ENCODE assay signal across 20 cellular contexts in the genomic region with DNA sequence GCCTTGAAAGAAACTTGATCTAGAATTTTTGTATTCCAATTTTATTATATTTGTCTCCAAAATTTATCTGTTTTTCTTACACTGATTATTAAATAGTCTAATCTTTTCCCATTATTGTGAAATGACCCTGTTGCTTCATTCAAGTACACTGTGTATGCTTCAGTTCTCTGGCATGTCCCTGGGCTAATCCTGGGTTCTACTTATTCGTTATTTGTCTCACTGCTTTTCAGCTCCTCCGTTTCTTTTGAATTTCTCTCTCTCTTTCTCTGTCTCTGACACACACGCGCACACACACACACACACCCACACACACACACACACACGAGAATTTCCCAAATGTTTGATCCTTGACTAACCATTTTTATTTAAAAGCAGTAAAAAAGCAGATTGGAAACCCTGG.
DNase-seq lines count a peak whose midpoint lies in the region; ATAC-seq and TF ChIP-seq lines count a peak whose summit lies in the region.
"Had no signal": no experiment of that assay in that cellular context is flagged by ENCODE, and none has a peak within 500 bp of the region (broad histone marks: within the 10 kb centered on the region; RNA-seq: fewer than 3 reads in every experiment).

No MANE protein-coding gene starts in this region.

- 44 to 51% (median 49%) methylated on average over 5 of the region's 5 CpGs for WGBS in adrenal gland, 4 donors
- no CpG with 5 or more reads among the region's 5 CpGs for WGBS in neuronal stem cell (ENCODE audit: extremely low coverage in 2 of 2, insufficient read length in 2 of 2, insufficient replicate concordance in 1 of 2), 2 donors

- TF ChIP-seq CTCF in adrenal gland (IDR thresholded peaks at IDR 0.05) (no peak), foreskin fibroblast (IDR thresholded peaks at IDR 0.05; ENCODE audit: low read depth, low read length) (no peak)

- no peak overlapping the region for H4K91ac ChIP-seq in neuronal stem cell (ENCODE audit: low read depth, low read length, poor library complexity)

- no peak overlapping the region for H2BK120ac ChIP-seq in neuronal stem cell (ENCODE audit: low read depth, low read length)

- 0 out of 2 replicates have a peak overlapping the region, but pooled peaks have one; percentile 38 for H3K27ac ChIP-seq in BLaER1
- no peak overlapping the region for H3K27ac ChIP-seq in adrenal gland
- H3K27ac ChIP-seq in neuronal stem cell (replicated peaks; ENCODE audit: low read length) = no peak overlapping the region
- H3K27ac ChIP-seq: C4-2B, GM23248, KMS-11, SJCRH30 had no signal

- H3K9ac ChIP-seq in BLaER1 = no peak overlapping the region
- no peak overlapping the region for H3K9ac ChIP-seq in neuronal stem cell (ENCODE audit: low read depth, low read length, poor library complexity)
- H3K9ac ChIP-seq: GM23248, KMS-11 had no signal

- ATAC-seq in left lobe of liver (peak; percentile 69), GM19324 (IDR thresholded peaks at IDR 0.05; ENCODE audit: low FRiP score, unreplicated experiment) (no peak), GM19397 (IDR thresholded peaks at IDR 0.05; ENCODE audit: unreplicated experiment) (no peak)
- ATAC-seq: PC-3 had no signal

- DNase-seq in adrenal gland (peak in 5 of 7 donors; percentile 9 to 52 (median 21)), foreskin fibroblast (peak; percentile 12 to 68), left lobe of liver (ENCODE audit: low spot score) (no peak), DMS79 treated with DMSO at 0.1 percent for 48 hours (lab: John Stamatoyannopoulos, UW) (no peak), neuronal stem cell (ENCODE audit: low spot score) (no peak)
- DNase-seq: DMS79, GM23248, HCEC 1CT, NCI-H1417, NCI-H187, NCI-H2227 treated with DMSO at 0.1 percent for 48 hours, NCI-H524, PC-3, RPMI8226, SJCRH30 had no signal

- no peak overlapping the region for H2AK5ac ChIP-seq in neuronal stem cell (ENCODE audit: low read depth, low read length)

- no peak overlapping the region for H2BK12ac ChIP-seq in neuronal stem cell (ENCODE audit: low read length)

- H3K36me3 ChIP-seq in BLaER1 = no peaks in the 10 kb centered on the region
- H3K36me3 ChIP-seq in adrenal gland (replicated peaks in 1 of 2) = no peaks in the 10 kb centered on the region
- H3K36me3 ChIP-seq in neuronal stem cell (replicated peaks in 1 of 2; ENCODE audit: control insufficient read depth in 2 of 2, insufficient read depth in 2 of 2, low read length in 2 of 2) = no peaks in the 10 kb centered on the region
- H3K36me3 ChIP-seq: SJCRH30 had no signal

- no peaks in the 10 kb centered on the region for H4K20me1 ChIP-seq in BLaER1

- no peak overlapping the region for H3K14ac ChIP-seq in neuronal stem cell (ENCODE audit: low read length)

- H2BK15ac ChIP-seq in neuronal stem cell (ENCODE audit: low read length) = no peak overlapping the region

- H3K4ac ChIP-seq in neuronal stem cell (ENCODE audit: low read length) = no peak overlapping the region

- no peak overlapping the region for H3K23ac ChIP-seq in neuronal stem cell (ENCODE audit: low read depth, low read length, poor library complexity)

- H3K4me3 ChIP-seq in BLaER1 (no peak overlapping the region), adrenal gland (no peak overlapping the region), foreskin fibroblast (ENCODE audit: low read depth in 1 of 2, low read length in 2 of 2) (no peak overlapping the region), neuronal stem cell (ENCODE audit: low read length in 2 of 2) (no peak overlapping the region)
- H3K4me3 ChIP-seq: GM23248, SJCRH30 had no signal

- TF ChIP-seq POLR2A in adrenal gland (IDR thresholded peaks at IDR 0.05) = no peak

- intact Hi-C loops in adrenal gland (cut with DNase I) = no loop called here

- peak overlapping the region; percentile 48; the same call in 1 of the 2 replicates for H3K4me2 ChIP-seq in BLaER1
- H3K4me2 ChIP-seq in neuronal stem cell (ENCODE audit: insufficient read depth, low read length, poor library complexity, severe bottlenecking) = no peak overlapping the region
- H3K4me2 ChIP-seq: KMS-11 had no signal

- H2BK5ac ChIP-seq in neuronal stem cell (ENCODE audit: low read length) = no peak overlapping the region

- no peak overlapping the region for H2AFZ ChIP-seq in neuronal stem cell (ENCODE audit: low read length)
- H2AFZ ChIP-seq: GM23248 had no signal

- H3K79me1 ChIP-seq in neuronal stem cell (ENCODE audit: low read depth, low read length) = no peaks in the 10 kb centered on the region

- H3K27me3 ChIP-seq in BLaER1 (no peaks in the 10 kb centered on the region), adrenal gland (no peaks in the 10 kb centered on the region), neuronal stem cell (ENCODE audit: control insufficient read depth in 3 of 3, insufficient read depth in 3 of 3, low read depth in 1 of 3, low read length in 3 of 3) (no peaks in the 10 kb centered on the region)
- H3K27me3 ChIP-seq: SJCRH30 had no signal

- H3K9me3 ChIP-seq in BLaER1 (peaks cover 15% of the 10 kb centered on the region), adrenal gland (replicated peaks in 1 of 3) (no peaks in the 10 kb centered on the region), neuronal stem cell (replicated peaks in 1 of 2; ENCODE audit: control insufficient read depth in 2 of 2, insufficient read depth in 1 of 2, low read depth in 1 of 2, low read length in 2 of 2) (no peaks in the 10 kb centered on the region)
- H3K9me3 ChIP-seq: SJCRH30 had no signal

- no peak overlapping the region for H4K8ac ChIP-seq in neuronal stem cell (ENCODE audit: low read depth, low read length)

- no peak overlapping the region for H3K18ac ChIP-seq in neuronal stem cell (ENCODE audit: low read length)

- peaks cover 13% of the 10 kb centered on the region for H3K4me1 ChIP-seq in BLaER1
- no peaks in the 10 kb centered on the region for H3K4me1 ChIP-seq in adrenal gland (replicated peaks in 1 of 2)
- H3K4me1 ChIP-seq in neuronal stem cell (ENCODE audit: control insufficient read depth in 2 of 2, insufficient read depth in 1 of 2, low read depth in 1 of 2, low read length in 2 of 2) = no peaks in the 10 kb centered on the region
- H3K4me1 ChIP-seq: SJCRH30 had no signal

Comparison
In these comparisons a context has a peak if more than half of its experiments do, and no peak if none do; other contexts are left out.
1. DNase-seq: peak in adrenal gland (5 of 7) and foreskin fibroblast (2 of 2); none in left lobe of liver (single experiment), DMS79 treated with DMSO at 0.1 percent for 48 hours (single experiment) and neuronal stem cell (single experiment).